In genomic region chr16:81505011-81505660, GRCh38 we compare ENCODE assay signal across 1 cellular context.
TF ChIP-seq lines count a peak whose summit lies in the region.

No MANE protein-coding gene starts in this region.

TF ChIP-seq in K562, 482 proteins besides CTCF, POLR2A, EP300 and RAD21 (continued from another document and continues in another):
- TF ChIP-seq MNT (conservative IDR thresholded peaks at IDR 0.05): peak; percentile 96 to 97
- TF ChIP-seq ZNF318 (IDR thresholded peaks at IDR 0.05; ENCODE audit: borderline replicate concordance in 1 of 2, low read depth in 1 of 2): no peak
- peak in 1 of 2 experiments; percentile 68; a peak in 1 of 4 replicates for TF ChIP-seq RCOR1 (IDR thresholded peaks at IDR 0.05; ENCODE audit: borderline replicate concordance in 1 of 2, low read depth in 2 of 2, low read length in 2 of 2)
- TF ChIP-seq ZNF507 (tag; conservative IDR thresholded peaks at IDR 0.05): no peak
- no peak for TF ChIP-seq HOMEZ (CRISPR knock-in tag; IDR thresholded peaks at IDR 0.05)
- TF ChIP-seq HDAC1 (IDR thresholded peaks at IDR 0.05): peak in 1 of 2 experiments; percentile 93; a peak in 2 of 4 replicates
- TF ChIP-seq TOE1 (IDR thresholded peaks at IDR 0.05; ENCODE audit: borderline replicate concordance): no peak
- no peak for TF ChIP-seq TOE1 (CRISPR knock-in tag; IDR thresholded peaks at IDR 0.05; ENCODE audit: borderline replicate concordance, low read depth)
- TF ChIP-seq ZC3H4 (CRISPR knock-in tag; IDR thresholded peaks at IDR 0.05; ENCODE audit: borderline replicate concordance): no peak
- TF ChIP-seq SMARCE1 (IDR thresholded peaks at IDR 0.05): no peak
- TF ChIP-seq ILK (tag; IDR thresholded peaks at IDR 0.05; ENCODE audit: borderline replicate concordance, low read depth): no peak
- TF ChIP-seq NFXL1 (CRISPR knock-in tag; IDR thresholded peaks at IDR 0.05): no peak
- no peak for TF ChIP-seq SIX5 (IDR thresholded peaks at IDR 0.05; ENCODE audit: borderline replicate concordance in 1 of 2, insufficient read depth in 1 of 2, low read depth in 1 of 2, low read length in 2 of 2)
- TF ChIP-seq SRF (CRISPR knock-in tag; IDR thresholded peaks at IDR 0.05): no peak
- no peak for TF ChIP-seq ZNF175 (CRISPR knock-in tag; IDR thresholded peaks at IDR 0.05; ENCODE audit: low read depth)
- TF ChIP-seq PPARD (CRISPR knock-in tag; IDR thresholded peaks at IDR 0.05): no peak
- no peak for TF ChIP-seq ZEB2 (IDR thresholded peaks at IDR 0.05)
- peak; percentile 66 for TF ChIP-seq USF2 (CRISPR knock-in tag; IDR thresholded peaks at IDR 0.05)
- TF ChIP-seq ZNF431 (CRISPR knock-in tag; IDR thresholded peaks at IDR 0.05): peak; percentile 58; the same call in 1 of the 2 replicates
- no peak for TF ChIP-seq TSC22D4 (tag; IDR thresholded peaks at IDR 0.05)
- TF ChIP-seq ZNF584 (CRISPR knock-in tag; IDR thresholded peaks at IDR 0.05; ENCODE audit: low read depth): no peak
- no peak for TF ChIP-seq MTA3 (IDR thresholded peaks at IDR 0.05; ENCODE audit: borderline replicate concordance)
- TF ChIP-seq FOXA3 (CRISPR knock-in tag; conservative IDR thresholded peaks at IDR 0.05 in 1 of 2, IDR thresholded peaks at IDR 0.05 in 1 of 2): no peak
- TF ChIP-seq ZNF766 (CRISPR knock-in tag; conservative IDR thresholded peaks at IDR 0.05): 0 out of 2 replicates have a peak, but pooled peaks have one; percentile 48
- TF ChIP-seq NBN (IDR thresholded peaks at IDR 0.05; ENCODE audit: low read depth): 0 out of 2 replicates have a peak, but pooled peaks have one; percentile 42
- TF ChIP-seq ZNF184 (CRISPR knock-in tag; IDR thresholded peaks at IDR 0.05): no peak
- peak; percentile 26; the same call in 1 of the 2 replicates for TF ChIP-seq BHLHE40 (IDR thresholded peaks at IDR 0.05; ENCODE audit: low read length)
- no peak for TF ChIP-seq ZNF133 (CRISPR knock-in tag; IDR thresholded peaks at IDR 0.05)
- no peak for TF ChIP-seq ZBTB11 (CRISPR knock-in tag; IDR thresholded peaks at IDR 0.05)
- no peak for TF ChIP-seq ZBTB26 (CRISPR knock-in tag; IDR thresholded peaks at IDR 0.05)
- TF ChIP-seq ZSCAN29 (IDR thresholded peaks at IDR 0.05): no peak
- no peak for TF ChIP-seq MAFG (tag; conservative IDR thresholded peaks at IDR 0.05)
- TF ChIP-seq USF1 (CRISPR knock-in tag; IDR thresholded peaks at IDR 0.05): peak; percentile 87
- no peak for TF ChIP-seq ARID3B (CRISPR knock-in tag; IDR thresholded peaks at IDR 0.05; ENCODE audit: borderline replicate concordance)
- TF ChIP-seq ZNF140 (CRISPR knock-in tag; IDR thresholded peaks at IDR 0.05): no peak
- TF ChIP-seq WHSC1 (IDR thresholded peaks at IDR 0.05; ENCODE audit: low read length): no peak
- TF ChIP-seq MTA1 (IDR thresholded peaks at IDR 0.05; ENCODE audit: borderline replicate concordance): peak; percentile 44; the same call in 1 of the 2 replicates
- no peak for TF ChIP-seq ZNF778 (CRISPR knock-in tag; IDR thresholded peaks at IDR 0.05)
- no peak for TF ChIP-seq RBM39 (optimal IDR thresholded peaks at IDR 0.05; ENCODE audit: low read depth, low read length)
- TF ChIP-seq KLF10 (CRISPR knock-in tag; IDR thresholded peaks at IDR 0.05): no peak
- no peak for TF ChIP-seq HNRNPH1 (optimal IDR thresholded peaks at IDR 0.05; ENCODE audit: low read depth, low read length)
- TF ChIP-seq NFE2L1 (tag; IDR thresholded peaks at IDR 0.05; ENCODE audit: borderline replicate concordance, low read depth): no peak
- no peak for TF ChIP-seq ZNF512 (tag; IDR thresholded peaks at IDR 0.05)
- TF ChIP-seq SPI1 (IDR thresholded peaks at IDR 0.05; ENCODE audit: borderline replicate concordance, low read depth, low read length): peak; percentile 93
